ENCODE assay signal across 35 cellular contexts in the genomic region with DNA sequence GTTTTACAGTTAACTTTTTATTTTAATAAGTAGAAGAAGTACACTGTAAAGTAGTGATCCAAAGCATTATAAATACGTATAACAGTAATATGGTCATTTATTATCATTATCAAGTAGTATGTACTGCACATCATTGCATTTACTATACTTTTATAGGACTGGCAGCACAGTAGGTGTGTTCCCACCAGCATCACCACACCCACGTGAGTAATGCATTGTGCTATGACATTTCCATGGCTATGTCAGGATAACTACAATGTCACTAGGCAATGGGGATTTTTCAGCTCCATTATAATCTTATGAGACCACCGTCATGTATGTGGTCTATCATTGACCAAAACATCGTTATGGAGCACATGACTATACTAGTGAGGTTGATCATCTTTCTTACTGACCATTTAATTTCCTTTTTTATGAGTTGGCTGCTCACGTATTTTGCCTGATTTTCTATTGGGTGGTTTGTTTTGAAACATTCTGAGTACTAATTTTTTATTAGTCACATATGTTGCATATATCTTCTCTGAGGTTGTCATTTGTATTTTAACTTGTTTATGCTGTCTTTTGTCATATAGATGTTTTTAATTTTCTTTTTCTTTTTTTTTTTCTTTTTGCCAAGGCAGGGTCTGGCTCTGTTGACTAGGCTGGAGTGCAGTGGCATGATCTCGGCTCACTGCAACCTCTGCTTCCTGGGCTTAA. TPM values are rescaled to one million over a fixed set of nuclear protein-coding genes. Genes with fewer than 3 reads are reported as not detected.
"Had no signal": no experiment of that assay in that cellular context is flagged by ENCODE, and none has a peak within 500 bp of the region (broad histone marks: within the 10 kb centered on the region; RNA-seq: fewer than 3 reads in every experiment).

No MANE protein-coding gene starts in this region.

- H3K4me1 ChIP-seq: SJCRH30 had no signal

- H3K27ac ChIP-seq: brain microvascular endothelial cell, cardiac muscle cell, SJCRH30, SK-N-MC, WERI-Rb-1 had no signal

- H3K4me3 ChIP-seq: cardiac muscle cell, MG63, SJCRH30, SK-N-MC had no signal

- DNase-seq: activated CD4-positive, alpha-beta memory T cell treated with anti-CD3 and anti-CD28 coated beads, Interleukin-2, amount 10 ng/mL, durations not matched to agents 7 days and 5 days; activated CD4-positive, alpha-beta T cell treated with anti-CD3 and anti-CD28 coated beads for 1 hour; activated CD4-positive, alpha-beta T cell treated with anti-CD3 and anti-CD28 coated beads for 48 hours; activated CD4-positive, CD25-positive, alpha-beta regulatory T cell; activated CD8-positive, alpha-beta memory T cell treated with anti-CD3 and anti-CD28 coated beads for 24 hours; activated effector memory CD4-positive, alpha-beta T cell treated with anti-CD3 and anti-CD28 coated beads, Interleukin-2, amount 50 U/mL, for 16 hours; activated naive CD4-positive, alpha-beta T cell; activated naive CD4-positive, alpha-beta T cell treated with anti-CD3 and anti-CD28 coated beads, Interleukin-2, amount 50 U/mL, for 16 hours; activated naive CD8-positive, alpha-beta T cell treated with anti-CD3 and anti-CD28 coated beads for 36 hours; activated T-cell treated with anti-CD3 and anti-CD28 coated beads, Interleukin-2, amount 50 U/mL, for 1 hour; activated T-cell treated with anti-CD3 and anti-CD28 coated beads, Interleukin-2, amount 50 U/mL, for 72 hours; amniotic stem cell; aorta; brain microvascular endothelial cell; MG63; NCI-H1048; NCI-H1105 treated with DMSO at 0.1 percent for 48 hours; NCI-H1436; NCI-H1694 treated with DMSO at 0.1 percent for 48 hours; NCI-H2029; NCI-H345; NCI-H524 treated with DMSO at 0.1 percent for 48 hours; SHP77; SJCRH30; T1000; WERI-Rb-1 had no signal

- H3K4me1 Mint-ChIP-seq: activated CD4-positive, alpha-beta memory T cell treated with anti-CD3 and anti-CD28 coated beads, Interleukin-2, amount 10 ng/mL, durations not matched to agents 7 days and 5 days; activated naive CD8-positive, alpha-beta T cell treated with anti-CD3 and anti-CD28 coated beads for 36 hours; activated T-helper 17 cell treated with anti-CD3 and anti-CD28 coated beads, Interleukin-2, amount 50 U/mL, for 72 hours; central memory CD8-positive, alpha-beta T cell had no signal

- H3K9me3 ChIP-seq: MG63, SJCRH30 had no signal

- H3K27me3 ChIP-seq: brain microvascular endothelial cell, cardiac muscle cell, MG63, SJCRH30 had no signal

- ATAC-seq: activated T-cell treated with anti-CD3 and anti-CD28 coated beads, Interleukin-2, amount 50 U/mL, for 72 hours; activated T-helper 17 cell treated with anti-CD3 and anti-CD28 coated beads, Interleukin-2, amount 50 U/mL, for 72 hours had no signal

- H3K36me3 ChIP-seq: brain microvascular endothelial cell, cardiac muscle cell, MG63, SJCRH30, WERI-Rb-1 had no signal

- H3K4me3 Mint-ChIP-seq: activated CD4-positive, alpha-beta memory T cell treated with anti-CD3 and anti-CD28 coated beads, Interleukin-2, amount 10 ng/mL, durations not matched to agents 7 days and 5 days; activated naive CD8-positive, alpha-beta T cell treated with anti-CD3 and anti-CD28 coated beads for 36 hours; activated T-cell treated with anti-CD3 and anti-CD28 coated beads, Interleukin-2, amount 50 U/mL, for 72 hours; activated T-helper 17 cell treated with anti-CD3 and anti-CD28 coated beads, Interleukin-2, amount 50 U/mL, for 72 hours; central memory CD8-positive, alpha-beta T cell had no signal

- H3K9me3 Mint-ChIP-seq: activated T-cell treated with anti-CD3 and anti-CD28 coated beads, Interleukin-2, amount 50 U/mL, for 72 hours; activated T-helper 17 cell treated with anti-CD3 and anti-CD28 coated beads, Interleukin-2, amount 50 U/mL, for 72 hours; central memory CD8-positive, alpha-beta T cell had no signal

- H3K36me3 Mint-ChIP-seq: activated naive CD8-positive, alpha-beta T cell treated with anti-CD3 and anti-CD28 coated beads for 36 hours had no signal

- H3K27ac Mint-ChIP-seq: activated CD4-positive, alpha-beta memory T cell treated with anti-CD3 and anti-CD28 coated beads, Interleukin-2, amount 10 ng/mL, durations not matched to agents 7 days and 5 days; activated naive CD8-positive, alpha-beta T cell treated with anti-CD3 and anti-CD28 coated beads for 36 hours; activated T-cell treated with anti-CD3 and anti-CD28 coated beads, Interleukin-2, amount 50 U/mL, for 72 hours; activated T-helper 17 cell treated with anti-CD3 and anti-CD28 coated beads, Interleukin-2, amount 50 U/mL, for 72 hours had no signal

RNA-seq across cellular contexts. Expression of gene SHCBP1L, which starts 25.3 kb away (rescaled TPM):
- total RNA-seq: activated CD4-positive, alpha-beta memory T cell treated with anti-CD3 and anti-CD28 coated beads, Interleukin-2, amount 10 ng/mL, durations not matched to agents 7 days and 5 days; activated naive CD8-positive, alpha-beta T cell treated with anti-CD3 and anti-CD28 coated beads for 36 hours; activated T-cell treated with anti-CD3 and anti-CD28 coated beads, Interleukin-2, amount 50 U/mL, for 72 hours; activated T-helper 17 cell treated with anti-CD3 and anti-CD28 coated beads, Interleukin-2, amount 50 U/mL, for 72 hours; aorta; cardiac muscle cell; chondrocyte; NCI-H460; RPMI7951; SJCRH30; T-helper 1 cell treated with Interleukin-12 subunit alpha and Interleukin-12 subunit beta and Interleukin-4 antibody, amounts not matched to agents 30 ng/mL and 1 ng/mL, for 36 hours; T-helper 2 cell treated with Interferon-gamma antibody and Interleukin-4, amounts not matched to agents 100 ng/mL and 5 ng/mL, for 36 hours had no signal
- polyA plus RNA-seq: aorta, cardiac muscle cell had no signal

RNA-seq across cellular contexts. Expression of gene LAMC1, which starts 44.9 kb away (rescaled TPM):
- total RNA-seq: T-helper 2 cell treated with Interferon-gamma antibody and Interleukin-4, amounts not matched to agents 100 ng/mL and 5 ng/mL, for 36 hours had no signal
